12 cellular contexts compared by ENCODE assay signal in genomic region chr5:135400866-135401265, GRCh38. TPM values are rescaled to one million over a fixed set of nuclear protein-coding genes. Genes with fewer than 3 reads are reported as not detected.
DNase-seq lines count a peak whose midpoint lies in the region; ATAC-seq and TF ChIP-seq lines count a peak whose summit lies in the region.
"Had no signal": no experiment of that assay in that cellular context is flagged by ENCODE, and none has a peak within 500 bp of the region (broad histone marks: within the 10 kb centered on the region; RNA-seq: fewer than 3 reads in every experiment).

No MANE protein-coding gene starts in this region.

- H3K9me3 Mint-ChIP-seq in activated naive CD4-positive, alpha-beta T cell treated with anti-CD3 and anti-CD28 coated beads, Interleukin-2, amount 10 ng/mL, durations not matched to agents 7 days and 5 days, result no peaks in the 10 kb centered on the region
- peaks cover 1% of the 10 kb centered on the region for H3K9me3 Mint-ChIP-seq in glutamatergic neuron (ENCODE audit: unreplicated experiment)
- no peaks in the 10 kb centered on the region for H3K9me3 Mint-ChIP-seq in stimulated activated memory B cell treated with anti-CD40 and anti-IgM and Interleukin-4, amounts not matched to agents 10 μg/mL and 1 μg/mL and 100 μg/mL, for 72 hours

- peaks cover 12% of the 10 kb centered on the region for H3K36me3 Mint-ChIP-seq in activated naive CD4-positive, alpha-beta T cell treated with anti-CD3 and anti-CD28 coated beads, Interleukin-2, amount 10 ng/mL, durations not matched to agents 7 days and 5 days
- H3K36me3 Mint-ChIP-seq in glutamatergic neuron (ENCODE audit: unreplicated experiment), result peaks cover 4% of the 10 kb centered on the region
- H3K36me3 Mint-ChIP-seq in stimulated activated memory B cell treated with anti-CD40 and anti-IgM and Interleukin-4, amounts not matched to agents 10 μg/mL and 1 μg/mL and 100 μg/mL, for 72 hours, result peaks cover 4% of the 10 kb centered on the region

- in situ Hi-C loops in HAP-1 (cut with MboI; ENCODE audit: low sequenced_read_pairs), result no loop called here

- H3K27me3 ChIP-seq in HAP-1 (ENCODE audit: low read depth), result no peaks in the 10 kb centered on the region

- no peak for ATAC-seq in stimulated activated memory B cell treated with anti-CD40 and anti-IgM and Interleukin-4, amounts not matched to agents 10 μg/mL and 1 μg/mL and 100 μg/mL, for 72 hours

- peak overlapping the region; percentile 11 for H3K4me3 Mint-ChIP-seq in activated naive CD4-positive, alpha-beta T cell treated with anti-CD3 and anti-CD28 coated beads, Interleukin-2, amount 10 ng/mL, durations not matched to agents 7 days and 5 days
- peak overlapping the region; percentile 90 for H3K4me3 Mint-ChIP-seq in glutamatergic neuron (ENCODE audit: unreplicated experiment)
- peak overlapping the region; percentile 42 for H3K4me3 Mint-ChIP-seq in stimulated activated memory B cell treated with anti-CD40 and anti-IgM and Interleukin-4, amounts not matched to agents 10 μg/mL and 1 μg/mL and 100 μg/mL, for 72 hours

- peaks cover 18% of the 10 kb centered on the region for H3K4me1 ChIP-seq in HAP-1

- H3K27me3 Mint-ChIP-seq in activated naive CD4-positive, alpha-beta T cell treated with anti-CD3 and anti-CD28 coated beads, Interleukin-2, amount 10 ng/mL, durations not matched to agents 7 days and 5 days, result peaks cover 29% of the 10 kb centered on the region
- H3K27me3 Mint-ChIP-seq in glutamatergic neuron (ENCODE audit: unreplicated experiment), result peaks cover 10% of the 10 kb centered on the region
- no peaks in the 10 kb centered on the region for H3K27me3 Mint-ChIP-seq in stimulated activated memory B cell treated with anti-CD40 and anti-IgM and Interleukin-4, amounts not matched to agents 10 μg/mL and 1 μg/mL and 100 μg/mL, for 72 hours

- H3K4me3 ChIP-seq in HAP-1, result no peak overlapping the region

- H3K36me3 ChIP-seq in HAP-1 (replicated peaks), result no peaks in the 10 kb centered on the region

- intact Hi-C loops in cardiac septum (cut with DNase I), result no loop called here

- no peaks in the 10 kb centered on the region for H3K9me3 ChIP-seq in HAP-1

- H3K27ac Mint-ChIP-seq in activated naive CD4-positive, alpha-beta T cell treated with anti-CD3 and anti-CD28 coated beads, Interleukin-2, amount 10 ng/mL, durations not matched to agents 7 days and 5 days, result no peak overlapping the region
- H3K27ac Mint-ChIP-seq in glutamatergic neuron (ENCODE audit: unreplicated experiment), result no peak overlapping the region
- H3K27ac Mint-ChIP-seq in stimulated activated memory B cell treated with anti-CD40 and anti-IgM and Interleukin-4, amounts not matched to agents 10 μg/mL and 1 μg/mL and 100 μg/mL, for 72 hours, result no peak overlapping the region

- H3K4me1 Mint-ChIP-seq in activated naive CD4-positive, alpha-beta T cell treated with anti-CD3 and anti-CD28 coated beads, Interleukin-2, amount 10 ng/mL, durations not matched to agents 7 days and 5 days, result peaks cover 33% of the 10 kb centered on the region
- peaks cover 14% of the 10 kb centered on the region for H3K4me1 Mint-ChIP-seq in glutamatergic neuron (ENCODE audit: low read depth, unreplicated experiment)
- peaks cover 40% of the 10 kb centered on the region for H3K4me1 Mint-ChIP-seq in stimulated activated memory B cell treated with anti-CD40 and anti-IgM and Interleukin-4, amounts not matched to agents 10 μg/mL and 1 μg/mL and 100 μg/mL, for 72 hours

- no peak for TF ChIP-seq CTCF in glutamatergic neuron (IDR thresholded peaks at IDR 0.05; ENCODE audit: partially characterized antibody, unreplicated experiment)

- DNase-seq in activated naive CD4-positive, alpha-beta T cell treated with anti-CD3 and anti-CD28 coated beads, Interleukin-2, amount 10 ng/mL, durations not matched to agents 7 days and 5 days, result no peak
- no peak for DNase-seq in activated naive CD4-positive, alpha-beta T cell (lab: John Stamatoyannopoulos, UW)
- DNase-seq in NCI-H510A (lab: John Stamatoyannopoulos, UW) (peak; percentile 41), glutamatergic neuron (no peak), cardiac septum (ENCODE audit: low spot score) (no peak), HAP-1 (ENCODE audit: low spot score in 2 of 2) (no peak), NCI-H526 treated with DMSO at 0.1 percent for 48 hours (lab: John Stamatoyannopoulos, UW) (no peak)
- DNase-seq: activated CD8-positive, alpha-beta memory T cell treated with anti-CD3 and anti-CD28 coated beads, Interleukin-2, amount 50 U/mL, for 48 hours; stimulated activated CD4-positive, alpha-beta T cell treated with anti-CD3 and anti-CD28 coated beads, Interleukin-2, amount 100 ng/mL, for 48 hours had no signal

- CTCF ChIA-PET in activated naive CD4-positive, alpha-beta T cell treated with anti-CD3 and anti-CD28 coated beads, Interleukin-2, amount 10 ng/mL, durations not matched to agents 7 days and 5 days (lab: Charles Lee), result interaction anchor here (1.5 to 1.7 kb wide), 2 partner anchors 10 to 23 kb away, joined by 3 to 6 read pairs; no protein-coding TSS in a partner anchor

RNA-seq across cellular contexts. Expression of gene MACROH2A1, which starts 1.8 kb away (rescaled TPM):
- total RNA-seq in glutamatergic neuron (ENCODE audit: unreplicated experiment), result 215 TPM
- total RNA-seq in cardiac septum, result 112 TPM

RNA-seq across cellular contexts. Expression of gene DCANP1, which starts 46.3 kb away (rescaled TPM):
- total RNA-seq in glutamatergic neuron (ENCODE audit: unreplicated experiment) (not detected), cardiac septum (not detected)
- total RNA-seq: bronchial epithelial cell had no signal

RNA-seq across cellular contexts. Expression of gene TIFAB, which starts 51.3 kb away (rescaled TPM):
- total RNA-seq in glutamatergic neuron (ENCODE audit: unreplicated experiment) (not detected), cardiac septum (not detected)
- total RNA-seq: bronchial epithelial cell, omental fat pad had no signal

Comparison
In these comparisons a context has a peak if more than half of its experiments do, and no peak if none do; other contexts are left out.
1. H3K4me3 Mint-ChIP-seq: peak in every context shown above with its lines; median percentile 90 in glutamatergic neuron; 42 in stimulated activated memory B cell treated with anti-CD40 and anti-IgM and Interleukin-4, amounts not matched to agents 10 μg/mL and 1 μg/mL and 100 μg/mL, for 72 hours; 11 in activated naive CD4-positive, alpha-beta T cell treated with anti-CD3 and anti-CD28 coated beads, Interleukin-2, amount 10 ng/mL, durations not matched to agents 7 days and 5 days.